In the genomic region with DNA sequence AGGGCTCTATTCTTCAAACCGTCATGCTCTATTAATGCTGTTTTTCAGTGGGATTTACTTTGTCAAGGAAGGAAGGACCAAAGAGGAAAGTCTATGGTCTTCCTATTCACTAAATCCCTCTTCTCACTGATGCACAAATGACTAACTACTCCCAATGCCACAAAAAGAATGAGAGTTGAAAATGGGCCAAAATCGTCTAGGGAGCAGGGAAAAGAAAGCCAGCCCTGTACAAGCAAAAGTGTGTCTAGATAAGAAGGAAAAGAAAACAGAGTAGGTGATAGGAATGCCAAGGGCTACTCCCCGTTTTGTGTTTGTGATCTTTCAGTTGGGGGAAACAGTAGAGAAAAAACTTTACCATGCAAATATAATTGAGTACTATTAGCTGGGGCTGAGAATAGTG, we compare ENCODE assay signal across 24 cellular contexts.
A peak's percentile ranks its signal among the peaks of the same experiment; 100 is the strongest.
DNase-seq lines count a peak whose midpoint lies in the region; ATAC-seq and TF ChIP-seq lines count a peak whose summit lies in the region.
"Had no signal": no experiment of that assay in that cellular context is flagged by ENCODE, and none has a peak within 500 bp of the region (broad histone marks: within the 10 kb centered on the region; RNA-seq: fewer than 3 reads in every experiment).

No MANE protein-coding gene starts in this region.

- H3K4me3 Mint-ChIP-seq in HFFc6: no peak overlapping the region
- H3K4me3 Mint-ChIP-seq in stimulated activated naive CD8-positive, alpha-beta T cell treated with anti-CD3 and anti-CD28 coated beads, Interleukin-15, amount 100 ng/mL, for 72 hours: no peak overlapping the region
- H3K4me3 Mint-ChIP-seq: activated CD4-positive, alpha-beta memory T cell treated with anti-CD3 and anti-CD28 coated beads, Interleukin-2, amount 10 ng/mL, durations not matched to agents 7 days and 5 days; H9 had no signal

- H3K36me3 Mint-ChIP-seq in HFFc6 (ENCODE audit: low read depth): peaks cover 11% of the 10 kb centered on the region

- DNase-seq in A172 (ENCODE audit: low spot score): peak; percentile 21
- DNase-seq in HFFc6: peak; percentile 38
- peak; percentile 33 for DNase-seq in astrocyte of the cerebellum (ENCODE audit: low read depth)
- peak; percentile 13 for DNase-seq in kidney tubule cell (ENCODE audit: low spot score)
- no peak for DNase-seq in head of caudate nucleus
- no peak for DNase-seq in amygdala (lab: John Stamatoyannopoulos, UW)
- DNase-seq in stimulated activated naive CD8-positive, alpha-beta T cell treated with anti-CD3 and anti-CD28 coated beads, Interleukin-15, amount 100 ng/mL, for 72 hours: no peak
- DNase-seq in NK-92 treated with Interleukin-12 subunit alpha and Interleukin-12 subunit beta, amount 100 ng/mL, for 24 hours (lab: John Stamatoyannopoulos, UW): no peak
- DNase-seq: activated CD4-positive, alpha-beta memory T cell treated with anti-CD3 and anti-CD28 coated beads, Interleukin-2, amount 10 ng/mL, durations not matched to agents 7 days and 5 days; activated effector memory CD4-positive, alpha-beta T cell treated with anti-CD3 and anti-CD28 coated beads, Interleukin-2, amount 50 U/mL, for 16 hours; activated T-cell treated with anti-CD3 and anti-CD28 coated beads for 4 hours; COR-L47; gastrocnemius medialis; H9; islet precursor cell; NCI-H2171 treated with DMSO at 0.1 percent for 48 hours; NCI-H69; stimulated activated CD4-positive, alpha-beta T cell treated with anti-CD3 and anti-CD28 coated beads, Interleukin-12 subunit alpha, Interleukin-12 subunit beta, amount 100 ng/mL, for 4 hours; stimulated activated CD4-positive, alpha-beta T cell treated with anti-CD3 and anti-CD28 coated beads, Interleukin-4, amount 100 ng/mL, for 4 hours; stimulated activated naive CD8-positive, alpha-beta T cell treated with anti-CD3 and anti-CD28 coated beads, Interleukin-15, Interleukin-2, amounts not matched to agents 100 U/mL and 50 U/mL, for 24 hours; T1000; tibial artery had no signal

- H3K4me1 Mint-ChIP-seq in HFFc6 (ENCODE audit: low read depth): peaks cover 16% of the 10 kb centered on the region
- no peaks in the 10 kb centered on the region for H3K4me1 Mint-ChIP-seq in stimulated activated naive CD8-positive, alpha-beta T cell treated with anti-CD3 and anti-CD28 coated beads, Interleukin-15, amount 100 ng/mL, for 72 hours
- H3K4me1 Mint-ChIP-seq: activated CD4-positive, alpha-beta memory T cell treated with anti-CD3 and anti-CD28 coated beads, Interleukin-2, amount 10 ng/mL, durations not matched to agents 7 days and 5 days; H9 had no signal

- H3K27me3 Mint-ChIP-seq in HFFc6 (ENCODE audit: insufficient read depth): no peaks in the 10 kb centered on the region
- H3K27me3 Mint-ChIP-seq in stimulated activated naive CD8-positive, alpha-beta T cell treated with anti-CD3 and anti-CD28 coated beads, Interleukin-15, amount 100 ng/mL, for 72 hours: no peaks in the 10 kb centered on the region
- H3K27me3 Mint-ChIP-seq: activated CD4-positive, alpha-beta memory T cell treated with anti-CD3 and anti-CD28 coated beads, Interleukin-2, amount 10 ng/mL, durations not matched to agents 7 days and 5 days had no signal

- TF ChIP-seq CTCF in HFFc6 (IDR thresholded peaks at IDR 0.05) (no peak), astrocyte of the cerebellum (IDR thresholded peaks at IDR 0.05; ENCODE audit: low read depth, low read length, missing control alignments) (no peak)

- no peak overlapping the region for H3K4me3 ChIP-seq in astrocyte of the cerebellum (ENCODE audit: low read depth, low read length)
- H3K4me3 ChIP-seq: A549, gastrocnemius medialis, lung, tibial artery had no signal

- no peak overlapping the region for H3K27ac Mint-ChIP-seq in HFFc6
- H3K27ac Mint-ChIP-seq in stimulated activated naive CD8-positive, alpha-beta T cell treated with anti-CD3 and anti-CD28 coated beads, Interleukin-15, amount 100 ng/mL, for 72 hours: no peak overlapping the region
- H3K27ac Mint-ChIP-seq: activated CD4-positive, alpha-beta memory T cell treated with anti-CD3 and anti-CD28 coated beads, Interleukin-2, amount 10 ng/mL, durations not matched to agents 7 days and 5 days; H9 had no signal

- in situ Hi-C loops in astrocyte of the cerebellum (cut with HindIII; ENCODE audit: low sequenced_read_pairs): no loop called here

- peaks cover 11% of the 10 kb centered on the region; the same call in 1 of the 2 replicates for H3K9me3 Mint-ChIP-seq in HFFc6
- H3K9me3 Mint-ChIP-seq in stimulated activated naive CD8-positive, alpha-beta T cell treated with anti-CD3 and anti-CD28 coated beads, Interleukin-15, amount 100 ng/mL, for 72 hours: peaks cover 5 to 14% of the 10 kb centered on the region in 2 donors
- H3K9me3 Mint-ChIP-seq: activated CD4-positive, alpha-beta memory T cell treated with anti-CD3 and anti-CD28 coated beads, Interleukin-2, amount 10 ng/mL, durations not matched to agents 7 days and 5 days had no signal

- ATAC-seq in stimulated activated naive CD8-positive, alpha-beta T cell treated with anti-CD3 and anti-CD28 coated beads, Interleukin-15, amount 100 ng/mL, for 72 hours: no peak
- ATAC-seq: A549; gastrocnemius medialis; stimulated activated naive CD8-positive, alpha-beta T cell treated with anti-CD3 and anti-CD28 coated beads, Interleukin-15, Interleukin-2, amounts not matched to agents 100 U/mL and 50 U/mL, for 24 hours had no signal

- intact Hi-C loops in head of caudate nucleus (cut with DNase I): no loop called here

Comparison
In these comparisons a context has a peak if more than half of its experiments do, and no peak if none do; other contexts are left out.
1. DNase-seq: peak in A172 (single experiment), HFFc6 (single experiment), astrocyte of the cerebellum (single experiment) and kidney tubule cell (single experiment); none in head of caudate nucleus (0 of 42), amygdala (0 of 56), stimulated activated naive CD8-positive, alpha-beta T cell treated with anti-CD3 and anti-CD28 coated beads, Interleukin-15, amount 100 ng/mL, for 72 hours (0 of 2) and NK-92 treated with Interleukin-12 subunit alpha and Interleukin-12 subunit beta, amount 100 ng/mL, for 24 hours (single experiment).